ENCODE assay signal across 8 cellular contexts in the genomic region with DNA sequence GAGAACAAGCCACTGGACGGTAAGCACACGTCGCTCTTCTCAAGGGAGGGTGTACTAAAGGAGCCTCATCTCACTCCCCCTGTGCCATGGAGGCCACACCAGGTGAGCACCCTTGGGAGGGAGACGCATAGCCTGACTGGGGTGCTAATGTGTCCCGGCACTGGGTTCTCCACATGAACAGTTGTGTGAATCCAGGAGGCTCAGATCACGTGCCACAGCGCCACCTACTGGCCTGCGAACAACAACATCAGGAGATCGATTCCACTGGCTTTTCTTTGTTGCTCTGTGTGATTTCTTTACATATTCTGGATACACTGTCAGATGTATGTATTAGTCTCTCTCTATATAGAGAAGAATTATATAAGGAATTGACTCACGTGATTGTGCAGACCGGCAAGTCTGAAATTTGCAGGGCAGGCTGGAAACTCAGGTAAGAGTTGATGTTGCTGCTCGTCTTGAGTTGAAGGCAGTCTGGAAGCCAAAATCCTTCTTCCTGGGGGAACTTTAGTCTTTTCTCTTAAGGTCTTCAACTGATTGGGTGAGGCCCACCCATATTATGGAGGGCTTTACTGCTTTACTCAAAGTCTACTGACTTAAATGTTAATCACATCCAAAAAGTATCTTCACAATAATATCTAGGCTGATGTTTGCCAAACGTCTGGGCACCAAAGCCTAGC. TPM values are rescaled to one million over a fixed set of nuclear protein-coding genes. Genes with fewer than 3 reads are reported as not detected.
DNase-seq lines count a peak whose midpoint lies in the region; ATAC-seq and TF ChIP-seq lines count a peak whose summit lies in the region.
"Not testable (repeated sequence)": the region's sequence is repeated elsewhere in the genome, so short reads cannot be mapped to it uniquely, and the experiment has no call there.

No MANE protein-coding gene starts in this region.

- ATAC-seq in GM23338 (peak; percentile 93), gastroesophageal sphincter (peak; percentile 78)
- peak; percentile 75 to 87 for ATAC-seq in activated naive CD4-positive, alpha-beta T cell treated with anti-CD3 and anti-CD28 coated beads, Interleukin-2, amount 50 U/mL, for 72 hours

- H3K9me3 Mint-ChIP-seq in GM23338; activated naive CD4-positive, alpha-beta T cell treated with anti-CD3 and anti-CD28 coated beads, Interleukin-2, amount 50 U/mL, for 72 hours; neural progenitor cell: not testable (repeated sequence)

- H2AFZ ChIP-seq in GM23338 = not testable (repeated sequence)
- peak overlapping the region; percentile 79 for H2AFZ ChIP-seq in neural progenitor cell (replicated peaks)

- not testable (repeated sequence) for H3K4me3 Mint-ChIP-seq in GM23338, neural progenitor cell

- H3K36me3 ChIP-seq in GM23338 (ENCODE audit: insufficient read depth); gastroesophageal sphincter; neural progenitor cell: not testable (repeated sequence)

- TF ChIP-seq POLR2A in gastroesophageal sphincter (IDR thresholded peaks at IDR 0.05) = not testable (repeated sequence)

- not testable (repeated sequence) for H3K4me1 Mint-ChIP-seq in GM23338, neural progenitor cell

- not testable (repeated sequence) for H3F3A ChIP-seq in GM23338 (replicated peaks; ENCODE audit: low read depth); neural progenitor cell (ENCODE audit: low read depth)

- H3K9me2 ChIP-seq in GM23338 (ENCODE audit: insufficient read depth) = not testable (repeated sequence)

- H4K20me1 ChIP-seq in GM23338 (replicated peaks; ENCODE audit: insufficient read depth); neural progenitor cell (ENCODE audit: low read depth): not testable (repeated sequence)

- not testable (repeated sequence) for H3K27ac Mint-ChIP-seq in GM23338; activated naive CD4-positive, alpha-beta T cell treated with anti-CD3 and anti-CD28 coated beads, Interleukin-2, amount 50 U/mL, for 72 hours; neural progenitor cell

- H3K27me3 Mint-ChIP-seq in GM23338 (ENCODE audit: insufficient read depth, low read depth, poor library complexity); neural progenitor cell (ENCODE audit: insufficient read depth, low read depth): not testable (repeated sequence)

- not testable (repeated sequence) for H3K4me3 ChIP-seq in GM23338, gastroesophageal sphincter, neural progenitor cell

- not testable (repeated sequence) for H3K9me3 ChIP-seq in gastroesophageal sphincter; neural progenitor cell (ENCODE audit: low read depth)

- H3K4me2 ChIP-seq in GM23338, neural progenitor cell: not testable (repeated sequence)

- not testable (repeated sequence) for H3K27me3 ChIP-seq in GM23338 (ENCODE audit: insufficient read depth); gastroesophageal sphincter; neural progenitor cell

- not testable (repeated sequence) for TF ChIP-seq EP300 in gastroesophageal sphincter (IDR thresholded peaks at IDR 0.05)

- H3K36me3 Mint-ChIP-seq in GM23338 (ENCODE audit: low read depth); activated naive CD4-positive, alpha-beta T cell treated with anti-CD3 and anti-CD28 coated beads, Interleukin-2, amount 50 U/mL, for 72 hours; neural progenitor cell: not testable (repeated sequence)

- H3K4me1 ChIP-seq in GM23338 (ENCODE audit: insufficient read depth); gastroesophageal sphincter; neural progenitor cell: not testable (repeated sequence)

- DNase-seq in DMS153 (lab: John Stamatoyannopoulos, UW) (peak; percentile 31), GM23338 (ENCODE audit: low spot score) (peak; percentile 64), NCI-H1092 treated with DMSO at 0.1 percent for 48 hours (lab: John Stamatoyannopoulos, UW) (peak; percentile 37), T-helper 1 cell (peak in 4 of 5 donors; percentile 15 to 44 (median 32)), neural progenitor cell (ENCODE audit: low spot score) (peak; percentile 53)
- peak in 1 of 2 donors; percentile 39 for DNase-seq in activated naive CD4-positive, alpha-beta T cell treated with anti-CD3 and anti-CD28 coated beads, Interleukin-2, amount 50 U/mL, for 72 hours (ENCODE audit: low spot score in 2 of 2)
- peak; percentile 25 to 39 for DNase-seq in stimulated activated CD8-positive, alpha-beta memory T cell treated with anti-CD3 and anti-CD28 coated beads, Interleukin-7, amount 100 ng/mL, for 4 hours (ENCODE audit: low read depth in 2 of 2)

- H3K79me2 ChIP-seq in GM23338 (replicated peaks; ENCODE audit: insufficient read depth); neural progenitor cell (ENCODE audit: low read depth): not testable (repeated sequence)

- TF ChIP-seq CTCF in GM23338 (conservative IDR thresholded peaks at IDR 0.05; ENCODE audit: low read depth in 2 of 2) (peak; percentile 79 to 94), gastroesophageal sphincter (IDR thresholded peaks at IDR 0.05) (peak; percentile 69 to 88 (median 74)), neural progenitor cell (IDR thresholded peaks at IDR 0.05) (peak; percentile 79)

- not testable (repeated sequence) for H3K27ac ChIP-seq in GM23338 (ENCODE audit: low read depth); gastroesophageal sphincter; neural progenitor cell

- 13% methylated on average over 4 to 10 of the region's 13 CpGs for WGBS in gastroesophageal sphincter (ENCODE audit: low coverage in 1 of 2), 2 donors

- H3K9ac ChIP-seq in neural progenitor cell = not testable (repeated sequence)

RNA-seq across cellular contexts. Expression of a gene that starts 8.9 kb away (rescaled TPM):
- total RNA-seq in GM23338 (2014; rRNA removed; shearing (Covaris generic)) = 0.31 TPM in 1 of 2 replicates, not detected in the other
- polyA plus RNA-seq in GM23338 (2016; fragmentation: Nextera tagmentation; extraction: Ambion mirVana) = 0.23 and 0.54 TPM in 2 replicates
- under 1 TPM in 1 of 2 donors, not detected in 1; 0.49 TPM for total RNA-seq in activated naive CD4-positive, alpha-beta T cell treated with anti-CD3 and anti-CD28 coated beads, Interleukin-2, amount 50 U/mL, for 72 hours
- total RNA-seq in gastroesophageal sphincter (under 1 TPM in 1 of 4 donors, not detected in 3; 0.20 TPM), neural progenitor cell (ENCODE audit: low replicate concordance) (3.4 and 5.0 TPM in 2 replicates)

RNA-seq across cellular contexts. Expression of a gene that starts 54.1 kb away (rescaled TPM):
- total RNA-seq in GM23338 (2014; rRNA removed; shearing (Covaris generic)) = 0.93 and 1.1 TPM in 2 replicates
- 4.7 and 4.8 TPM in 2 replicates for polyA plus RNA-seq in GM23338 (2016; fragmentation: Nextera tagmentation; extraction: Ambion mirVana)
- total RNA-seq in activated naive CD4-positive, alpha-beta T cell treated with anti-CD3 and anti-CD28 coated beads, Interleukin-2, amount 50 U/mL, for 72 hours = 1 to 10 TPM; 2.7 to 4.3 TPM
- total RNA-seq in gastroesophageal sphincter = 1 to 10 TPM in 2 of 4 donors, under 1 TPM in 1, not detected in 1; 0.93 to 2.3 (median 1.7) TPM
- total RNA-seq in neural progenitor cell (ENCODE audit: low replicate concordance) = 1.9 and 2.3 TPM in 2 replicates
